In the genomic region with DNA sequence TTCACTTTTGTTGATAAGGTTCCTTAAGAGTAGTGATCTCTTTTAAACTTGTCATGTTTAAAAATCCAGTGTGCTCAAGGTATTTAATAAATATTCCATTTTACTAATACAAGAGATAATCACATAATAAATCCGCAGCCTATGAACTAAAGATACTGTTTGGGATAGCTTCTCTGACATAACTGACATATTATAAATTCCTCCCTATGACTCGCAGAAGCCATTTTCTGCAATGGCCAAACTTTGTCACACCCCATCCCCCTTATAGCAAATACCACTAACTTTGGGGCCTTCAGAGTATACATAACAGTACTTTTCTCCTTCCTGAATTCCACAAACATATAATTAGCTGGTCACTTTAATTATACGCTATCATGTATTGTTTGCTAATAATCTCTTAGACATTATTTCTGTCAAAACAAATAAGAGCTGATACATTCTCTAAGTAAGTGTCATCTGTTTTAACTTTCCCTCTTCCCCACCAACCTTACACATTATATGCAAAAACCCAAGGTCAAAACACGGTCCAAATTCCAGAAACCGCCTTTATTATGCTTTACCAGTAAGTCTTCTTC, we compare ENCODE assay signal across 8 cellular contexts. TPM values are rescaled to one million over a fixed set of nuclear protein-coding genes. Genes with fewer than 3 reads are reported as not detected.
DNase-seq lines count a peak whose midpoint lies in the region; ATAC-seq, FAIRE-seq and TF ChIP-seq lines count a peak whose summit lies in the region.

No MANE protein-coding gene starts in this region.

- H3K9me3 Mint-ChIP-seq in endothelial cell (ENCODE audit: unreplicated experiment) = no peaks in the 10 kb centered on the region

- no peaks in the 10 kb centered on the region for H3K36me3 Mint-ChIP-seq in endothelial cell (ENCODE audit: low read depth, unreplicated experiment)

- H3K36me3 ChIP-seq in NT2/D1 (ENCODE audit: insufficient read depth, insufficient read length, low read length) = no peaks in the 10 kb centered on the region
- no peaks in the 10 kb centered on the region for H3K36me3 ChIP-seq in pancreas

- H3K4me1 ChIP-seq in NT2/D1 (ENCODE audit: insufficient read depth, insufficient read length) (no peaks in the 10 kb centered on the region), pancreas (peaks cover 0 to 11% (median 0%) of the 10 kb centered on the region in 3 donors)

- H3K27me3 ChIP-seq in NT2/D1 (ENCODE audit: insufficient read depth, insufficient read length) (no peaks in the 10 kb centered on the region), pancreas (no peaks in the 10 kb centered on the region)

- no peak for ATAC-seq in pancreas

- H3K4me1 Mint-ChIP-seq in endothelial cell (ENCODE audit: unreplicated experiment) = peaks cover 9% of the 10 kb centered on the region

- H3K4me3 ChIP-seq in GM08714 (ENCODE audit: low read length) = peak overlapping the region; percentile 82; the same call in 1 of the 2 replicates
- peak overlapping the region; percentile 80 for H3K4me3 ChIP-seq in NT2/D1 (ENCODE audit: insufficient read length, low read depth)
- H3K4me3 ChIP-seq in pancreas = peak overlapping the region in 3 of 4 donors; percentile 86 to 93 (median 92)

- TF ChIP-seq CTCF in endothelial cell (IDR thresholded peaks at IDR 0.05; ENCODE audit: unreplicated experiment) (no peak), pancreas (IDR thresholded peaks at IDR 0.05) (no peak)

- H3K9me3 ChIP-seq in NT2/D1 (ENCODE audit: insufficient read depth, low read length) (no peaks in the 10 kb centered on the region), pancreas (no peaks in the 10 kb centered on the region)

- DNase-seq in NT2/D1 (ENCODE audit: low read depth, low spot score) = no peak
- no peak for DNase-seq in endothelial cell (ENCODE audit: low spot score)
- no peak for DNase-seq in pancreas
- DNase-seq in C1 segment of cervical spinal cord (lab: John Stamatoyannopoulos, UW) = no peak
- no peak for DNase-seq in NCI-H510A treated with DMSO at 0.1 percent for 48 hours (lab: John Stamatoyannopoulos, UW)
- no peak for DNase-seq in OCI-M2 (lab: John Stamatoyannopoulos, UW; ENCODE audit: unreplicated experiment)
- no peak for DNase-seq in NCI-H1105 treated with DMSO at 0.1 percent for 48 hours (lab: John Stamatoyannopoulos, UW)

- H3K27ac ChIP-seq in pancreas = peak overlapping the region in 1 of 4 donors; percentile 91

- FAIRE-seq in pancreas (lab: Jason Lieb, UNC) = no peak

- WGBS in pancreas, 2 donors = 29 to 37% methylated on average over 5 of the region's 5 CpGs

- peak overlapping the region; percentile 97 for H3K4me3 Mint-ChIP-seq in endothelial cell (ENCODE audit: unreplicated experiment)

- no peak overlapping the region for H3K27ac Mint-ChIP-seq in endothelial cell (ENCODE audit: unreplicated experiment)

- intact Hi-C loops in pancreas (cut with DNase I) = loop anchor here in 1 of 3 donors (5.0 kb wide), 1 partner anchor 75 kb away; no protein-coding TSS in a partner anchor

- H3K9ac ChIP-seq in NT2/D1 (ENCODE audit: insufficient read length, low read depth) = peak overlapping the region; percentile 96

- peaks cover 6% of the 10 kb centered on the region for H3K27me3 Mint-ChIP-seq in endothelial cell (ENCODE audit: unreplicated experiment)

RNA-seq across cellular contexts. Expression of a gene that starts 1.1 kb away (rescaled TPM):
- 6.8 TPM for total RNA-seq in endothelial cell (ENCODE audit: unreplicated experiment)
- 1 to 10 TPM; 3.5 to 8.4 (median 5.0) TPM for total RNA-seq in pancreas
- polyA plus RNA-seq in pancreas = 1 to 10 TPM; 5.3 to 6.6 TPM

RNA-seq across cellular contexts. Expression of a gene that starts 32.4 kb away (rescaled TPM):
- total RNA-seq in endothelial cell (ENCODE audit: unreplicated experiment) (4.8 TPM), pancreas (under 1 TPM; 0.22 to 0.56 (median 0.41) TPM)
- polyA plus RNA-seq in pancreas = under 1 TPM; 0.27 to 0.40 TPM
